Comparison of ENCODE assay signal across 17 cellular contexts in genomic region chr21:34649400-34649799, GRCh38. TPM values are rescaled to one million over a fixed set of nuclear protein-coding genes. Genes with fewer than 3 reads are reported as not detected.
A peak's percentile ranks its signal among the peaks of the same experiment; 100 is the strongest.
DNase-seq lines count a peak whose midpoint lies in the region; ATAC-seq and TF ChIP-seq lines count a peak whose summit lies in the region.
"Had no signal": no experiment of that assay in that cellular context is flagged by ENCODE, and none has a peak within 500 bp of the region (broad histone marks: within the 10 kb centered on the region; RNA-seq: fewer than 3 reads in every experiment).

No MANE protein-coding gene starts in this region.

- H3K36me3 Mint-ChIP-seq in CD4-positive, alpha-beta T cell (ENCODE audit: low read depth) = no peaks in the 10 kb centered on the region

- CTCF ChIA-PET in CD4-positive, alpha-beta T cell (lab: Charles Lee) = no interaction called here

- intact Hi-C loops in mucosa of descending colon (cut with DNase I, micrococcal nuclease) = no loop called here
- intact Hi-C loops in CD4-positive, alpha-beta T cell (cut with DNase I, micrococcal nuclease) = no loop called here

- H3F3A ChIP-seq in MM.1S (ENCODE audit: insufficient read depth, low read length) = peaks cover 6% of the 10 kb centered on the region; the same call in 1 of the 2 replicates

- no peaks in the 10 kb centered on the region for H4K20me1 ChIP-seq in MM.1S (ENCODE audit: insufficient read depth, low read length)

- H3K9me3 ChIP-seq in MM.1S (replicated peaks; ENCODE audit: insufficient read depth, low read length) (no peaks in the 10 kb centered on the region), mucosa of descending colon (no peaks in the 10 kb centered on the region)
- H3K9me3 ChIP-seq in CD4-positive, alpha-beta T cell (ENCODE audit: control insufficient read depth, low read length) = peaks cover 9% of the 10 kb centered on the region
- H3K9me3 ChIP-seq: Peyer's patch had no signal

- no peaks in the 10 kb centered on the region for H3K9me2 ChIP-seq in MM.1S (replicated peaks; ENCODE audit: insufficient read depth, low read length)

- TF ChIP-seq CTCF in MM.1S (IDR thresholded peaks at IDR 0.05; ENCODE audit: low read length) = no peak
- TF ChIP-seq CTCF in mucosa of descending colon (IDR thresholded peaks at IDR 0.05) = no peak
- TF ChIP-seq CTCF in CD4-positive, alpha-beta T cell (IDR thresholded peaks at IDR 0.05) = no peak

- no peak overlapping the region for H3K4me3 ChIP-seq in MM.1S (ENCODE audit: low read length)
- H3K4me3 ChIP-seq in mucosa of descending colon = no peak overlapping the region
- H3K4me3 ChIP-seq: GM23338, Peyer's patch had no signal

- peak; percentile 6 for DNase-seq in DMS53 treated with DMSO at 0.1 percent for 48 hours (lab: John Stamatoyannopoulos, UW; ENCODE audit: unreplicated experiment)
- DNase-seq in MM.1S = peak; percentile 79
- peak; percentile 62 for DNase-seq in NCI-H69 (lab: John Stamatoyannopoulos, UW)
- no peak for DNase-seq in mucosa of descending colon
- no peak for DNase-seq in T1000 (lab: John Stamatoyannopoulos, UW)
- no peak for DNase-seq in CD4-positive, alpha-beta T cell
- DNase-seq in ecto neural progenitor cell (ENCODE audit: low spot score) = no peak
- DNase-seq: ACHN, EL, HCEC 1CT, NCI-H1694 treated with DMSO at 0.1 percent for 48 hours, NCI-H446 treated with DMSO at 0.1 percent for 48 hours, Peyer's patch, Right ventricle myocardium superior, SW 1271 had no signal

- no peak overlapping the region for H2AFZ ChIP-seq in MM.1S (ENCODE audit: low read length)
- H2AFZ ChIP-seq: GM23338 had no signal

- no peak overlapping the region for H3K27ac Mint-ChIP-seq in CD4-positive, alpha-beta T cell
- H3K27ac Mint-ChIP-seq: GM23338 had no signal

- no peaks in the 10 kb centered on the region for H3K27me3 ChIP-seq in MM.1S (replicated peaks; ENCODE audit: insufficient read depth, low read length)
- peaks cover 6% of the 10 kb centered on the region for H3K27me3 ChIP-seq in CD4-positive, alpha-beta T cell (ENCODE audit: control insufficient read depth, insufficient read depth, low read length)
- H3K27me3 ChIP-seq: Peyer's patch had no signal

- H3K4me2 ChIP-seq in MM.1S (ENCODE audit: low read depth, low read length) = no peak overlapping the region
- H3K4me2 ChIP-seq: GM23338 had no signal

- H3K4me1 Mint-ChIP-seq in CD4-positive, alpha-beta T cell (ENCODE audit: low read depth) = no peaks in the 10 kb centered on the region
- H3K4me1 Mint-ChIP-seq: GM23338 had no signal

- H3K9me3 Mint-ChIP-seq in CD4-positive, alpha-beta T cell = peaks cover 10% of the 10 kb centered on the region

- ATAC-seq in mucosa of descending colon = peak; percentile 66
- no peak for ATAC-seq in CD4-positive, alpha-beta T cell (ENCODE audit: poor library complexity)
- ATAC-seq: GM23338 had no signal

- no peak overlapping the region for H3K4me3 Mint-ChIP-seq in CD4-positive, alpha-beta T cell
- H3K4me3 Mint-ChIP-seq: GM23338 had no signal

- H3K4me1 ChIP-seq in MM.1S (ENCODE audit: low read length) (peaks cover 10% of the 10 kb centered on the region), mucosa of descending colon (ENCODE audit: low read depth) (no peaks in the 10 kb centered on the region)
- H3K4me1 ChIP-seq: Peyer's patch had no signal

- H3K27ac ChIP-seq in MM.1S (ENCODE audit: low read length) = no peak overlapping the region
- no peak overlapping the region for H3K27ac ChIP-seq in CD4-positive, alpha-beta T cell (ENCODE audit: low read depth, low read length)
- H3K27ac ChIP-seq: C4-2B, Peyer's patch had no signal

- H3K79me2 ChIP-seq in MM.1S (ENCODE audit: low read length) = no peaks in the 10 kb centered on the region

- peaks cover 50% of the 10 kb centered on the region for H3K27me3 Mint-ChIP-seq in CD4-positive, alpha-beta T cell

- H3K9ac ChIP-seq in MM.1S (ENCODE audit: low read length) = no peak overlapping the region

- H3K36me3 ChIP-seq in MM.1S (replicated peaks; ENCODE audit: insufficient read depth, low read length) (no peaks in the 10 kb centered on the region), mucosa of descending colon (ENCODE audit: low read depth) (no peaks in the 10 kb centered on the region)
- H3K36me3 ChIP-seq: Peyer's patch had no signal

- POLR2A ChIA-PET in CD4-positive, alpha-beta T cell (lab: Charles Lee) = no interaction called here

RNA-seq across cellular contexts. Expression of gene CLIC6, which starts 19.4 kb away (rescaled TPM):
- total RNA-seq in mucosa of descending colon = 1 to 10 TPM in 2 of 3 donors, under 1 TPM in 1; 0.96 to 4.8 (median 3.0) TPM
- under 1 TPM in 1 of 2 experiments, not detected in 1; 0.14 TPM for total RNA-seq in CD4-positive, alpha-beta T cell

RNA-seq across cellular contexts. Expression of gene RCAN1, which starts 34.5 kb away (rescaled TPM):
- 10 to 100 TPM; 44.4 to 55.2 (median 50.7) TPM for total RNA-seq in mucosa of descending colon
- 1 to 10 TPM; 1.1 to 1.5 TPM for total RNA-seq in CD4-positive, alpha-beta T cell

Comparison
In these comparisons a context has a peak if more than half of its experiments do, and no peak if none do; other contexts are left out.
1. DNase-seq: peak in DMS53 treated with DMSO at 0.1 percent for 48 hours (single experiment), MM.1S (single experiment) and NCI-H69 (single experiment); none in mucosa of descending colon (0 of 3), T1000 (single experiment), CD4-positive, alpha-beta T cell (0 of 10) and ecto neural progenitor cell (single experiment).
2. RNA of gene RCAN1, which starts 34.5 kb away (total RNA-seq): 44.4 to 55.2 TPM in mucosa of descending colon; 1.1 to 1.5 TPM in CD4-positive, alpha-beta T cell; every median in the first group is over 10 times any median in the second.